ENCODE assay signal across 34 cellular contexts in genomic region chr4:78143634-78144033, GRCh38.
"Had no signal": no experiment of that assay in that cellular context is flagged by ENCODE, and none has a peak within 500 bp of the region (broad histone marks: within the 10 kb centered on the region; RNA-seq: fewer than 3 reads in every experiment).

No MANE protein-coding gene starts in this region.

- ATAC-seq: activated naive CD4-positive, alpha-beta T cell treated with anti-CD3 and anti-CD28 coated beads, Interleukin-2, amount 50 U/mL, for 72 hours; activated naive CD8-positive, alpha-beta T cell treated with anti-CD3 and anti-CD28 coated beads, Interleukin-2, amount 50 U/mL, for 24 hours; activated T-cell treated with anti-CD3 and anti-CD28 coated beads, Interleukin-2, amount 50 U/mL, for 4 hours; activated T-cell treated with anti-CD3 and anti-CD28 coated beads, Interleukin-2, amount 50 U/mL, for 72 hours; activated T-helper 17 cell treated with anti-CD3 and anti-CD28 coated beads, Interleukin-2, amount 50 U/mL, for 72 hours; body of pancreas had no signal

- H3K9me3 ChIP-seq: adrenal gland, ascending aorta, body of pancreas, breast epithelium had no signal

- H3K27me3 ChIP-seq: adrenal gland, ascending aorta, body of pancreas, brain microvascular endothelial cell, breast epithelium, cardiac muscle cell had no signal

- DNase-seq: activated effector memory CD4-positive, alpha-beta T cell treated with anti-CD3 and anti-CD28 coated beads, Interleukin-2, amount 50 U/mL, for 16 hours; activated effector memory CD4-positive, alpha-beta T cell treated with Interleukin-2 at 50 U/mL for 16 hours; activated gamma-delta T cell; activated gamma-delta T cell treated with Interleukin-2 at 50 U/mL for 16 hours; activated naive CD4-positive, alpha-beta T cell; activated naive CD4-positive, alpha-beta T cell treated with anti-CD3 and anti-CD28 coated beads for 36 hours; activated naive CD4-positive, alpha-beta T cell treated with anti-CD3 and anti-CD28 coated beads, Interleukin-2, amount 10 ng/mL, durations not matched to agents 7 days and 5 days; activated naive CD4-positive, alpha-beta T cell treated with anti-CD3 and anti-CD28 coated beads, Interleukin-2, amount 50 U/mL, for 16 hours; activated naive CD4-positive, alpha-beta T cell treated with Interleukin-2 at 50 U/mL for 16 hours; activated naive CD8-positive, alpha-beta T cell treated with anti-CD3 and anti-CD28 coated beads for 36 hours; activated naive CD8-positive, alpha-beta T cell treated with anti-CD3 and anti-CD28 coated beads, Interleukin-2, amount 10 ng/mL, durations not matched to agents 7 days and 5 days; activated naive CD8-positive, alpha-beta T cell treated with anti-CD3 and anti-CD28 coated beads, Interleukin-2, amount 50 U/mL, for 24 hours; activated T-cell treated with anti-CD3 and anti-CD28 coated beads, Interleukin-2, amount 50 U/mL, for 1 hour; activated T-cell treated with anti-CD3 and anti-CD28 coated beads, Interleukin-2, amount 50 U/mL, for 24 hours; activated T-cell treated with anti-CD3 and anti-CD28 coated beads, Interleukin-2, amount 50 U/mL, for 4 hours; activated T-cell treated with anti-CD3 and anti-CD28 coated beads, Interleukin-2, amount 50 U/mL, for 48 hours; activated T-cell treated with anti-CD3 and anti-CD28 coated beads, Interleukin-2, amount 50 U/mL, for 72 hours; adrenal gland; amniotic stem cell; amygdala; anterior cingulate cortex; aorta; body of pancreas; brain microvascular endothelial cell; caudate nucleus; central memory CD4-positive, alpha-beta T cell; cerebellar nuclear complex had no signal

- FAIRE-seq: astrocyte, bronchial epithelial cell had no signal

- H3K4me1 ChIP-seq: adrenal gland, ascending aorta, breast epithelium had no signal

- H3K36me3 ChIP-seq: adrenal gland, ascending aorta, brain microvascular endothelial cell, breast epithelium, cardiac muscle cell had no signal

- H3K4me3 ChIP-seq: adrenal gland, ascending aorta, body of pancreas, breast epithelium, cardiac muscle cell had no signal

- H3K27ac ChIP-seq: adrenal gland, ascending aorta, body of pancreas, brain microvascular endothelial cell, breast epithelium, cardiac muscle cell had no signal
